ENCODE assay signal across 4 cellular contexts in the genomic region with DNA sequence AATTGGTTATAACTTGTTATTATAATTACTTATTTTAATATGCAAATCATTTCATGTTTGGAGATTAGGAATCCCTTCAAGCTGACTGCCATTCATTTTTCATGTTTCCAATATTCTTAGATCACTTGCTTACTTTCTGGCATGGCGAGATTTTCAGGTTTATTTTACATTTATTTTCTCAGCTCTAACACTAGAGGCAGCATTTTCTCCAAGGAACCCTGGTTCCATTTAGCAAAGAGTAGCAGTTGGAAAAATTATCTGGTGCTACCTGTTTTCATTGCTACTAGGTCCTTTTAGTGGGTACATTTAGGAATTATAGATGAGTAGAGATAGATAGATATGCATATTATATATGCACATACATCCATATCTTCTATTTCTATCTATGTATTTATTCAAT.
TF ChIP-seq lines count a peak whose summit lies in the region.

No MANE protein-coding gene starts in this region.

TF ChIP-seq in SK-N-SH, 30 proteins besides CTCF, POLR2A, EP300 and RAD21 (continued from another document and continues in another):
- TF ChIP-seq, protein P1, sequence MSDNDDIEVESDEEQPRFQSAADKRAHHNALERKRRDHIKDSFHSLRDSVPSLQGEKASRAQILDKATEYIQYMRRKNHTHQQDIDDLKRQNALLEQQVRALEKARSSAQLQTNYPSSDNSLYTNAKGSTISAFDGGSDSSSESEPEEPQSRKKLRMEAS (IDR thresholded peaks at IDR 0.05; ENCODE audit: low read depth), result no peak
- TF ChIP-seq GABPA (IDR thresholded peaks at IDR 0.05; ENCODE audit: low read depth), result no peak
- TF ChIP-seq JUND (IDR thresholded peaks at IDR 0.05), result no peak
- TF ChIP-seq, protein P2, sequence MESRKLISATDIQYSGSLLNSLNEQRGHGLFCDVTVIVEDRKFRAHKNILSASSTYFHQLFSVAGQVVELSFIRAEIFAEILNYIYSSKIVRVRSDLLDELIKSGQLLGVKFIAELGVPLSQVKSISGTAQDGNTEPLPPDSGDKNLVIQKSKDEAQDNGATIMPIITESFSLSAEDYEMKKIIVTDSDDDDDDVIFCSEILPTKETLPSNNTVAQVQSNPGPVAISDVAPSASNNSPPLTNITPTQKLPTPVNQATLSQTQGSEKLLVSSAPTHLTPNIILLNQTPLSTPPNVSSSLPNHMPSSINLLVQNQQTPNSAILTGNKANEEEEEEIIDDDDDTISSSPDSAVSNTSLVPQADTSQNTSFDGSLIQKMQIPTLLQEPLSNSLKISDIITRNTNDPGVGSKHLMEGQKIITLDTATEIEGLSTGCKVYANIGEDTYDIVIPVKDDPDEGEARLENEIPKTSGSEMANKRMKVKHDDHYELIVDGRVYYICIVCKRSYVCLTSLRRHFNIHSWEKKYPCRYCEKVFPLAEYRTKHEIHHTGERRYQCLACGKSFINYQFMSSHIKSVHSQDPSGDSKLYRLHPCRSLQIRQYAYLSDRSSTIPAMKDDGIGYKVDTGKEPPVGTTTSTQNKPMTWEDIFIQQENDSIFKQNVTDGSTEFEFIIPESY (IDR thresholded peaks at IDR 0.05; ENCODE audit: borderline replicate concordance, low read depth), result no peak
- no peak for TF ChIP-seq YY1 (IDR thresholded peaks at IDR 0.05; ENCODE audit: low read depth)
- TF ChIP-seq GATA2 (CRISPR knock-in tag; IDR thresholded peaks at IDR 0.05), result no peak
- TF ChIP-seq TCF12 (IDR thresholded peaks at IDR 0.05), result no peak
- TF ChIP-seq, protein P3, sequence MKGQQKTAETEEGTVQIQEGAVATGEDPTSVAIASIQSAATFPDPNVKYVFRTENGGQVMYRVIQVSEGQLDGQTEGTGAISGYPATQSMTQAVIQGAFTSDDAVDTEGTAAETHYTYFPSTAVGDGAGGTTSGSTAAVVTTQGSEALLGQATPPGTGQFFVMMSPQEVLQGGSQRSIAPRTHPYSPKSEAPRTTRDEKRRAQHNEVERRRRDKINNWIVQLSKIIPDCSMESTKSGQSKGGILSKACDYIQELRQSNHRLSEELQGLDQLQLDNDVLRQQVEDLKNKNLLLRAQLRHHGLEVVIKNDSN (IDR thresholded peaks at IDR 0.05; ENCODE audit: borderline replicate concordance, low read depth), result no peak
- no peak for TF ChIP-seq NRF1 (IDR thresholded peaks at IDR 0.05; ENCODE audit: low read depth, low read length)
- TF ChIP-seq MEF2A (IDR thresholded peaks at IDR 0.05; ENCODE audit: borderline replicate concordance, low read depth), result no peak
- no peak for TF ChIP-seq RCOR1 (IDR thresholded peaks at IDR 0.05; ENCODE audit: low read length)
- TF ChIP-seq FOSL2 (IDR thresholded peaks at IDR 0.05; ENCODE audit: borderline replicate concordance, low read depth), result no peak

TF ChIP-seq in SK-N-SH treated with all-trans-retinoic acid at 6 μM for 48 hours, 23 proteins besides CTCF, POLR2A, EP300 and RAD21:
- TF ChIP-seq BACH2 (CRISPR knock-in tag; IDR thresholded peaks at IDR 0.05; ENCODE audit: borderline replicate concordance), result no peak
- no peak for TF ChIP-seq GLIS3 (CRISPR knock-in tag; IDR thresholded peaks at IDR 0.05)

TF ChIP-seq in H1, 55 proteins besides CTCF, POLR2A, EP300 and RAD21 (continued from another document):
- TF ChIP-seq MAFK (IDR thresholded peaks at IDR 0.05; ENCODE audit: low read depth, low read length) (no peak), BACH1 (IDR thresholded peaks at IDR 0.05; ENCODE audit: low read length) (no peak), HDAC6 (IDR thresholded peaks at IDR 0.05; ENCODE audit: low read depth, low read length) (no peak), GABPA (IDR thresholded peaks at IDR 0.05; ENCODE audit: borderline replicate concordance, insufficient read depth, low read length) (no peak), SIX5 (IDR thresholded peaks at IDR 0.05; ENCODE audit: low read depth, low read length) (no peak), PHF8 (conservative IDR thresholded peaks at IDR 0.05; ENCODE audit: low read depth, low read length) (no peak), JUND (IDR thresholded peaks at IDR 0.05; ENCODE audit: low read length) (no peak), POU5F1 (IDR thresholded peaks at IDR 0.05; ENCODE audit: low read depth, low read length) (no peak), CHD1 (IDR thresholded peaks at IDR 0.05; ENCODE audit: low read depth, low read length) (no peak), RBBP5 (IDR thresholded peaks at IDR 0.05; ENCODE audit: borderline replicate concordance, low read depth, low read length) (no peak), BRCA1 (IDR thresholded peaks at IDR 0.05; ENCODE audit: low read depth, low read length) (no peak), EGR1 (IDR thresholded peaks at IDR 0.05; ENCODE audit: borderline replicate concordance, low read depth, low read length) (no peak), EZH2 (IDR thresholded peaks at IDR 0.05; ENCODE audit: low read depth, low read length, severe bottlenecking) (no peak), RFX5 (IDR thresholded peaks at IDR 0.05; ENCODE audit: borderline replicate concordance, low read depth, low read length) (no peak), SIN3A (conservative IDR thresholded peaks at IDR 0.05 in 1 of 2, IDR thresholded peaks at IDR 0.05 in 1 of 2; ENCODE audit: low read depth in 1 of 2, low read length in 2 of 2) (no peak), SRF (IDR thresholded peaks at IDR 0.05; ENCODE audit: low read depth, low read length) (no peak), CEBPB (IDR thresholded peaks at IDR 0.05; ENCODE audit: low read depth, low read length) (no peak), POLR2AphosphoS5 (IDR thresholded peaks at IDR 0.05; ENCODE audit: low read depth, low read length) (no peak)
- TF ChIP-seq, protein P4, sequence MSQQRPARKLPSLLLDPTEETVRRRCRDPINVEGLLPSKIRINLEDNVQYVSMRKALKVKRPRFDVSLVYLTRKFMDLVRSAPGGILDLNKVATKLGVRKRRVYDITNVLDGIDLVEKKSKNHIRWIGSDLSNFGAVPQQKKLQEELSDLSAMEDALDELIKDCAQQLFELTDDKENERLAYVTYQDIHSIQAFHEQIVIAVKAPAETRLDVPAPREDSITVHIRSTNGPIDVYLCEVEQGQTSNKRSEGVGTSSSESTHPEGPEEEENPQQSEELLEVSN (IDR thresholded peaks at IDR 0.05), result no peak
TF ChIP-seq in H1: peak in this region for 0.

TF ChIP-seq in WTC11, 78 proteins besides CTCF, POLR2A, EP300 and RAD21 (continued from another document):
- TF ChIP-seq, protein P5, sequence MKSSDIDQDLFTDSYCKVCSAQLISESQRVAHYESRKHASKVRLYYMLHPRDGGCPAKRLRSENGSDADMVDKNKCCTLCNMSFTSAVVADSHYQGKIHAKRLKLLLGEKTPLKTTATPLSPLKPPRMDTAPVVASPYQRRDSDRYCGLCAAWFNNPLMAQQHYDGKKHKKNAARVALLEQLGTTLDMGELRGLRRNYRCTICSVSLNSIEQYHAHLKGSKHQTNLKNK (CRISPR knock-in tag; IDR thresholded peaks at IDR 0.05), result no peak
- TF ChIP-seq SMAD3 (CRISPR knock-in tag; IDR thresholded peaks at IDR 0.05; ENCODE audit: borderline replicate concordance) (no peak), GABPB1 (CRISPR knock-in tag; IDR thresholded peaks at IDR 0.05) (no peak), CBFB (CRISPR knock-in tag; IDR thresholded peaks at IDR 0.05; ENCODE audit: low read depth) (no peak), SP1 (CRISPR knock-in tag; conservative IDR thresholded peaks at IDR 0.05) (no peak), ZBTB21 (CRISPR knock-in tag; IDR thresholded peaks at IDR 0.05; ENCODE audit: borderline replicate concordance) (no peak), TCF7 (CRISPR knock-in tag; IDR thresholded peaks at IDR 0.05; ENCODE audit: low read depth) (no peak), NR3C1 (CRISPR knock-in tag; conservative IDR thresholded peaks at IDR 0.05; ENCODE audit: low read depth) (no peak), SOX15 (CRISPR knock-in tag; IDR thresholded peaks at IDR 0.05) (no peak), NFATC4 (CRISPR knock-in tag; IDR thresholded peaks at IDR 0.05) (no peak), ZNF138 (CRISPR knock-in tag; conservative IDR thresholded peaks at IDR 0.05) (no peak), KAT7 (CRISPR knock-in tag; IDR thresholded peaks at IDR 0.05; ENCODE audit: borderline replicate concordance) (no peak), ZNF396 (CRISPR knock-in tag; IDR thresholded peaks at IDR 0.05; ENCODE audit: borderline replicate concordance) (no peak)
- TF ChIP-seq, protein P6, sequence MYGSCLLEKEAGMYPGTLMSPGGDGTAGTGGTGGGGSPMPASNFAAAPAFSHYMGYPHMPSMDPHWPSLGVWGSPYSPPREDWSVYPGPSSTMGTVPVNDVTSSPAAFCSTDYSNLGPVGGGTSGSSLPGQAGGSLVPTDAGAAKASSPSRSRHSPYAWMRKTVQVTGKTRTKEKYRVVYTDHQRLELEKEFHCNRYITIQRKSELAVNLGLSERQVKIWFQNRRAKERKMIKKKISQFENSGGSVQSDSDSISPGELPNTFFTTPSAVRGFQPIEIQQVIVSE (CRISPR knock-in tag; IDR thresholded peaks at IDR 0.05; ENCODE audit: borderline replicate concordance), result no peak
- TF ChIP-seq, protein P7, sequence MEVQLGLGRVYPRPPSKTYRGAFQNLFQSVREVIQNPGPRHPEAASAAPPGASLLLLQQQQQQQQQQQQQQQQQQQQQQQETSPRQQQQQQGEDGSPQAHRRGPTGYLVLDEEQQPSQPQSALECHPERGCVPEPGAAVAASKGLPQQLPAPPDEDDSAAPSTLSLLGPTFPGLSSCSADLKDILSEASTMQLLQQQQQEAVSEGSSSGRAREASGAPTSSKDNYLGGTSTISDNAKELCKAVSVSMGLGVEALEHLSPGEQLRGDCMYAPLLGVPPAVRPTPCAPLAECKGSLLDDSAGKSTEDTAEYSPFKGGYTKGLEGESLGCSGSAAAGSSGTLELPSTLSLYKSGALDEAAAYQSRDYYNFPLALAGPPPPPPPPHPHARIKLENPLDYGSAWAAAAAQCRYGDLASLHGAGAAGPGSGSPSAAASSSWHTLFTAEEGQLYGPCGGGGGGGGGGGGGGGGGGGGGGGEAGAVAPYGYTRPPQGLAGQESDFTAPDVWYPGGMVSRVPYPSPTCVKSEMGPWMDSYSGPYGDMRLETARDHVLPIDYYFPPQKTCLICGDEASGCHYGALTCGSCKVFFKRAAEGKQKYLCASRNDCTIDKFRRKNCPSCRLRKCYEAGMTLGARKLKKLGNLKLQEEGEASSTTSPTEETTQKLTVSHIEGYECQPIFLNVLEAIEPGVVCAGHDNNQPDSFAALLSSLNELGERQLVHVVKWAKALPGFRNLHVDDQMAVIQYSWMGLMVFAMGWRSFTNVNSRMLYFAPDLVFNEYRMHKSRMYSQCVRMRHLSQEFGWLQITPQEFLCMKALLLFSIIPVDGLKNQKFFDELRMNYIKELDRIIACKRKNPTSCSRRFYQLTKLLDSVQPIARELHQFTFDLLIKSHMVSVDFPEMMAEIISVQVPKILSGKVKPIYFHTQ (CRISPR knock-in tag; IDR thresholded peaks at IDR 0.05), result no peak
- TF ChIP-seq, protein P8, sequence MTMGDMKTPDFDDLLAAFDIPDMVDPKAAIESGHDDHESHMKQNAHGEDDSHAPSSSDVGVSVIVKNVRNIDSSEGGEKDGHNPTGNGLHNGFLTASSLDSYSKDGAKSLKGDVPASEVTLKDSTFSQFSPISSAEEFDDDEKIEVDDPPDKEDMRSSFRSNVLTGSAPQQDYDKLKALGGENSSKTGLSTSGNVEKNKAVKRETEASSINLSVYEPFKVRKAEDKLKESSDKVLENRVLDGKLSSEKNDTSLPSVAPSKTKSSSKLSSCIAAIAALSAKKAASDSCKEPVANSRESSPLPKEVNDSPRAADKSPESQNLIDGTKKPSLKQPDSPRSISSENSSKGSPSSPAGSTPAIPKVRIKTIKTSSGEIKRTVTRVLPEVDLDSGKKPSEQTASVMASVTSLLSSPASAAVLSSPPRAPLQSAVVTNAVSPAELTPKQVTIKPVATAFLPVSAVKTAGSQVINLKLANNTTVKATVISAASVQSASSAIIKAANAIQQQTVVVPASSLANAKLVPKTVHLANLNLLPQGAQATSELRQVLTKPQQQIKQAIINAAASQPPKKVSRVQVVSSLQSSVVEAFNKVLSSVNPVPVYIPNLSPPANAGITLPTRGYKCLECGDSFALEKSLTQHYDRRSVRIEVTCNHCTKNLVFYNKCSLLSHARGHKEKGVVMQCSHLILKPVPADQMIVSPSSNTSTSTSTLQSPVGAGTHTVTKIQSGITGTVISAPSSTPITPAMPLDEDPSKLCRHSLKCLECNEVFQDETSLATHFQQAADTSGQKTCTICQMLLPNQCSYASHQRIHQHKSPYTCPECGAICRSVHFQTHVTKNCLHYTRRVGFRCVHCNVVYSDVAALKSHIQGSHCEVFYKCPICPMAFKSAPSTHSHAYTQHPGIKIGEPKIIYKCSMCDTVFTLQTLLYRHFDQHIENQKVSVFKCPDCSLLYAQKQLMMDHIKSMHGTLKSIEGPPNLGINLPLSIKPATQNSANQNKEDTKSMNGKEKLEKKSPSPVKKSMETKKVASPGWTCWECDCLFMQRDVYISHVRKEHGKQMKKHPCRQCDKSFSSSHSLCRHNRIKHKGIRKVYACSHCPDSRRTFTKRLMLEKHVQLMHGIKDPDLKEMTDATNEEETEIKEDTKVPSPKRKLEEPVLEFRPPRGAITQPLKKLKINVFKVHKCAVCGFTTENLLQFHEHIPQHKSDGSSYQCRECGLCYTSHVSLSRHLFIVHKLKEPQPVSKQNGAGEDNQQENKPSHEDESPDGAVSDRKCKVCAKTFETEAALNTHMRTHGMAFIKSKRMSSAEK (CRISPR knock-in tag; IDR thresholded peaks at IDR 0.05; ENCODE audit: borderline replicate concordance), result no peak
- TF ChIP-seq, protein P9, sequence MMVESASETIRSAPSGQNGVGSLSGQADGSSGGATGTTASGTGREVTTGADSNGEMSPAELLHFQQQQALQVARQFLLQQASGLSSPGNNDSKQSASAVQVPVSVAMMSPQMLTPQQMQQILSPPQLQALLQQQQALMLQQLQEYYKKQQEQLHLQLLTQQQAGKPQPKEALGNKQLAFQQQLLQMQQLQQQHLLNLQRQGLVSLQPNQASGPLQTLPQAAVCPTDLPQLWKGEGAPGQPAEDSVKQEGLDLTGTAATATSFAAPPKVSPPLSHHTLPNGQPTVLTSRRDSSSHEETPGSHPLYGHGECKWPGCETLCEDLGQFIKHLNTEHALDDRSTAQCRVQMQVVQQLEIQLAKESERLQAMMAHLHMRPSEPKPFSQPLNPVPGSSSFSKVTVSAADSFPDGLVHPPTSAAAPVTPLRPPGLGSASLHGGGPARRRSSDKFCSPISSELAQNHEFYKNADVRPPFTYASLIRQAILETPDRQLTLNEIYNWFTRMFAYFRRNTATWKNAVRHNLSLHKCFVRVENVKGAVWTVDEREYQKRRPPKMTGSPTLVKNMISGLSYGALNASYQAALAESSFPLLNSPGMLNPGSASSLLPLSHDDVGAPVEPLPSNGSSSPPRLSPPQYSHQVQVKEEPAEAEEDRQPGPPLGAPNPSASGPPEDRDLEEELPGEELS (CRISPR knock-in tag; IDR thresholded peaks at IDR 0.05), result no peak
